17 cellular contexts compared by ENCODE assay signal in the genomic region with DNA sequence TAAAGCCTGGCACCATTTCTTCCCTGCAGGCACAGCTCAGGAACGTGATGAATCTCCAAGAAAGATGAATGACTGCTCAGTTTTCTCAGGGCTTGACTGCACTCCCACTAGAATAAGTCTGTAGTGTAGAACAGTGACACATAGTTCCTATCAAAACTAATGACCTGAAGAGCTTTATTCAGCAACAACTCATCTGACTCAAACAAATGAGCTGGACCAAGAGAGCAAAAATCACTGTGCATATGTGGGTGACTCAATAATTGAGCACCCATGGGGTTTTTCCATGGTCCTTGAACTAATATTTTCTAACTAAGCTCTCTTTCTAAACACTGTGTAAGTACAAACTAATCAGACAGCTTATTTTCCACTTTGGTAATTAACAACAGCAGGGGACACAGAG.
DNase-seq lines count a peak whose midpoint lies in the region; ATAC-seq and TF ChIP-seq lines count a peak whose summit lies in the region.
"Had no signal": no experiment of that assay in that cellular context is flagged by ENCODE, and none has a peak within 500 bp of the region (broad histone marks: within the 10 kb centered on the region; RNA-seq: fewer than 3 reads in every experiment).

No MANE protein-coding gene starts in this region.

- WGBS in mesenchymal stem cell: 0% methylated on average over 1 of the region's 1 CpG

- H3K27ac Mint-ChIP-seq in activated CD8-positive, alpha-beta T cell treated with anti-CD3 and anti-CD28 coated beads for 36 hours: no peak overlapping the region
- H3K27ac Mint-ChIP-seq: activated naive CD4-positive, alpha-beta T cell treated with anti-CD3 and anti-CD28 coated beads, Interleukin-2, amount 50 U/mL, for 72 hours had no signal

- no peak overlapping the region for H3K14ac ChIP-seq in mesenchymal stem cell (ENCODE audit: low read length in 2 of 2)

- H2BK5ac ChIP-seq in mesenchymal stem cell (ENCODE audit: low read depth, low read length, poor library complexity, severe bottlenecking): no peak overlapping the region

- no peaks in the 10 kb centered on the region for H3K79me1 ChIP-seq in mesenchymal stem cell (replicated peaks; ENCODE audit: low read length, poor library complexity, severe bottlenecking)

- H3K4me3 ChIP-seq in BJ (ENCODE audit: low read depth, low read length) (no peak overlapping the region), MG63 (no peak overlapping the region), mesenchymal stem cell (ENCODE audit: insufficient read depth in 1 of 2, low read depth in 1 of 2, low read length in 2 of 2) (no peak overlapping the region)
- H3K4me3 ChIP-seq: BLaER1 treated with 17β-estradiol and CSF1 and Interleukin-3, amounts not matched to agents 10 nM and 100 nM; thoracic aorta had no signal

- intact Hi-C loops in cardiac septum (cut with DNase I): no loop called here
- intact Hi-C loops in activated CD8-positive, alpha-beta T cell treated with anti-CD3 and anti-CD28 coated beads for 36 hours (cut with micrococcal nuclease): no loop called here

- no peak overlapping the region for H2AK5ac ChIP-seq in mesenchymal stem cell (ENCODE audit: low read length, severe bottlenecking)

- H3K4me2 ChIP-seq in mesenchymal stem cell (ENCODE audit: low read length, poor library complexity, severe bottlenecking): no peak overlapping the region
- H3K4me2 ChIP-seq: BLaER1 treated with 17β-estradiol and CSF1 and Interleukin-3, amounts not matched to agents 10 nM and 100 nM had no signal

- H3K4me1 ChIP-seq in mesenchymal stem cell (ENCODE audit: control insufficient read depth, insufficient read depth, low read depth, low read length): no peaks in the 10 kb centered on the region
- H3K4me1 ChIP-seq: BLaER1 treated with 17β-estradiol and CSF1 and Interleukin-3, amounts not matched to agents 10 nM and 100 nM; parathyroid adenoma had no signal

- TF ChIP-seq CTCF in BJ (IDR thresholded peaks at IDR 0.05; ENCODE audit: insufficient read depth, low read depth, low read length): no peak
- no peak for TF ChIP-seq CTCF in activated CD8-positive, alpha-beta T cell treated with anti-CD3 and anti-CD28 coated beads for 36 hours (IDR thresholded peaks at IDR 0.05)

- POLR2A ChIA-PET in BJ (lab: Charles Lee): interaction anchor here (0.6 to 0.7 kb wide), 3 partner anchors 28 to 530 kb away, joined by 5 to 12 read pairs (median 6); no protein-coding TSS in a partner anchor
- POLR2A ChIA-PET in activated CD8-positive, alpha-beta T cell treated with anti-CD3 and anti-CD28 coated beads for 36 hours (lab: Charles Lee): no interaction called here

- H3K9ac ChIP-seq in mesenchymal stem cell (ENCODE audit: low read length): peak overlapping the region; percentile 47
- H3K9ac ChIP-seq: BLaER1 treated with 17β-estradiol and CSF1 and Interleukin-3, amounts not matched to agents 10 nM and 100 nM; parathyroid adenoma had no signal

- H3K27me3 ChIP-seq in BJ (ENCODE audit: control insufficient read depth, insufficient read depth, low read length): no peaks in the 10 kb centered on the region
- no peaks in the 10 kb centered on the region for H3K27me3 ChIP-seq in MG63
- H3K27me3 ChIP-seq in mesenchymal stem cell (ENCODE audit: control insufficient read depth in 1 of 2, insufficient read depth in 1 of 2, low read length in 2 of 2): no peaks in the 10 kb centered on the region
- H3K27me3 ChIP-seq: BLaER1 treated with 17β-estradiol and CSF1 and Interleukin-3, amounts not matched to agents 10 nM and 100 nM had no signal

- H2AFZ ChIP-seq in mesenchymal stem cell (ENCODE audit: low read depth, low read length): no peak overlapping the region
- H2AFZ ChIP-seq: parathyroid adenoma had no signal

- no peak overlapping the region for H3K18ac ChIP-seq in mesenchymal stem cell (ENCODE audit: low read depth in 1 of 2, low read length in 2 of 2)

- peaks cover 10% of the 10 kb centered on the region for H3K27me3 Mint-ChIP-seq in activated CD8-positive, alpha-beta T cell treated with anti-CD3 and anti-CD28 coated beads for 36 hours

- ATAC-seq in esophagus mucosa: peak; percentile 88
- ATAC-seq in GM21529 (IDR thresholded peaks at IDR 0.05; ENCODE audit: unreplicated experiment): no peak
- no peak for ATAC-seq in HG02938 (IDR thresholded peaks at IDR 0.05; ENCODE audit: unreplicated experiment)
- no peak for ATAC-seq in activated CD8-positive, alpha-beta T cell treated with anti-CD3 and anti-CD28 coated beads for 36 hours
- ATAC-seq: activated naive CD4-positive, alpha-beta T cell treated with anti-CD3 and anti-CD28 coated beads, Interleukin-2, amount 50 U/mL, for 72 hours; PC-3 had no signal

- no peak overlapping the region for H2BK15ac ChIP-seq in mesenchymal stem cell (ENCODE audit: low read depth, poor library complexity, severe bottlenecking)

- CTCF ChIA-PET in BJ (lab: Yijun Ruan, JAX): interaction anchor here (0.6 to 1.9 kb wide), 4 partner anchors 9 to 142 kb away, joined by 3 to 6 read pairs (median 4); no protein-coding TSS in a partner anchor
- CTCF ChIA-PET in activated CD8-positive, alpha-beta T cell treated with anti-CD3 and anti-CD28 coated beads for 36 hours (lab: Charles Lee): no interaction called here

- H3K36me3 ChIP-seq in BJ (ENCODE audit: control insufficient read depth, insufficient read depth, low read length) (no peaks in the 10 kb centered on the region), MG63 (no peaks in the 10 kb centered on the region), mesenchymal stem cell (ENCODE audit: control insufficient read depth in 1 of 2, insufficient read depth in 2 of 2, low read depth in 1 of 2, low read length in 2 of 2) (no peaks in the 10 kb centered on the region)
- H3K36me3 ChIP-seq: BLaER1 treated with 17β-estradiol and CSF1 and Interleukin-3, amounts not matched to agents 10 nM and 100 nM; thoracic aorta had no signal

- H3K4ac ChIP-seq in mesenchymal stem cell (ENCODE audit: low read depth in 1 of 2, low read length in 2 of 2): no peak overlapping the region

- H3K4me1 Mint-ChIP-seq in activated CD8-positive, alpha-beta T cell treated with anti-CD3 and anti-CD28 coated beads for 36 hours (ENCODE audit: low read depth): no peaks in the 10 kb centered on the region

- DNase-seq in BJ (ENCODE audit: low read depth) (peak; percentile 44), MG63 (peak; percentile 32), mesenchymal stem cell (no peak), cardiac septum (ENCODE audit: low spot score) (no peak)
- DNase-seq in activated CD8-positive, alpha-beta T cell treated with anti-CD3 and anti-CD28 coated beads for 36 hours: no peak
- DNase-seq: activated CD4-positive, CD25-positive, alpha-beta regulatory T cell treated with anti-CD3 and anti-CD28 coated beads, Interleukin-2, amount 50 U/mL, for 72 hours; activated T-cell treated with anti-CD3 and anti-CD28 coated beads for 4 hours; NCI-H146; NCI-H446 treated with DMSO at 0.1 percent for 48 hours; PC-3 had no signal

- no peak overlapping the region for H3K4me3 Mint-ChIP-seq in activated CD8-positive, alpha-beta T cell treated with anti-CD3 and anti-CD28 coated beads for 36 hours

- H3K9me3 ChIP-seq in MG63 (no peaks in the 10 kb centered on the region), mesenchymal stem cell (ENCODE audit: control insufficient read depth, low read length) (peaks cover 9% of the 10 kb centered on the region)
- H3K9me3 ChIP-seq: BLaER1 treated with 17β-estradiol and CSF1 and Interleukin-3, amounts not matched to agents 10 nM and 100 nM; thoracic aorta had no signal

- no peak overlapping the region for H2BK120ac ChIP-seq in mesenchymal stem cell (ENCODE audit: low read depth, low read length)

- H4K91ac ChIP-seq in mesenchymal stem cell (ENCODE audit: low read length): no peak overlapping the region

- H3K9me3 Mint-ChIP-seq in activated CD8-positive, alpha-beta T cell treated with anti-CD3 and anti-CD28 coated beads for 36 hours: peaks cover 1% of the 10 kb centered on the region
- H3K9me3 Mint-ChIP-seq: activated naive CD4-positive, alpha-beta T cell treated with anti-CD3 and anti-CD28 coated beads, Interleukin-2, amount 50 U/mL, for 72 hours had no signal

- H3K23ac ChIP-seq in mesenchymal stem cell (ENCODE audit: low read length in 2 of 2): no peak overlapping the region

- no peak overlapping the region for H3K27ac ChIP-seq in mesenchymal stem cell (ENCODE audit: low read length, poor library complexity, severe bottlenecking)
- H3K27ac ChIP-seq: BLaER1 treated with 17β-estradiol and CSF1 and Interleukin-3, amounts not matched to agents 10 nM and 100 nM; parathyroid adenoma; thoracic aorta had no signal

- no peak overlapping the region for H4K8ac ChIP-seq in mesenchymal stem cell (ENCODE audit: low read length)

- no peak overlapping the region for H2BK12ac ChIP-seq in mesenchymal stem cell (ENCODE audit: low read length in 2 of 2)

- H3K36me3 Mint-ChIP-seq in activated CD8-positive, alpha-beta T cell treated with anti-CD3 and anti-CD28 coated beads for 36 hours (ENCODE audit: low read depth): no peaks in the 10 kb centered on the region
- H3K36me3 Mint-ChIP-seq: activated naive CD4-positive, alpha-beta T cell treated with anti-CD3 and anti-CD28 coated beads, Interleukin-2, amount 50 U/mL, for 72 hours had no signal

Comparison
In these comparisons a context has a peak if more than half of its experiments do, and no peak if none do; other contexts are left out.
1. DNase-seq: peak in BJ (single experiment) and MG63 (single experiment); none in mesenchymal stem cell (single experiment), cardiac septum (single experiment) and activated CD8-positive, alpha-beta T cell treated with anti-CD3 and anti-CD28 coated beads for 36 hours (single experiment).